In the genomic region with DNA sequence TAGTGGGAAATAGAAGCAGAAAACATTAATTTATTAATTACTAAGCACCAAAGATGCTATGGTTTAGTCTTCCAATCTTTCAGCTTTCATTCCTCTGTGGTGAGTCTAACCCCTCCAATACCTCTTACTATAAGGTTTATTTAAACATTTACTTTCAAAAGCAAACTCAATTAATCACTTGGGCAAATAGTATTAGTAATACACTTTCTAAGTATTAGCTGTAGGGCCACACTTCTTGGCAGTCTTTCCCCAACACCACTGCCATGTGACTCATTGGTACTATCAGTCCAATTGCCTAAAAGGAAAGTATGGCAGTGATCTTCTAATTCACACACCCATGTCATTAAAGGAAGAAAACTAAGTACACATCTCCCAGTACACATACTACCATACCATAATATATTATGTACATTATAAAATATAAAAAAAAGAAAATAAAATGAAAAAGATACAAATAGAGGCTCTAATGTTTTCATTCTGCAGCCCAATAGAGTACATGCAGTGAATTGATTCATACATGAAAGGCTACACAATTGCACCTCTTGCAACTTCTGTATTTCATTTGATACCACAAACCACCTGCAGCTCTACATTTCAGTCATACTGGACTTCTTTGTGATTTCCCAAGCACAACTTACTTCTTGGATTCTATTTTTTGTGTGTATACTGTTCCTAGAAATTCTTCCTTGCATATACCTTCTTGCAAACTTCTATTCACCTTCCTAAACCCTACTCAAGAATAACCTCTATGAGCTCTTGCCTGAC, we compare ENCODE assay signal across 20 cellular contexts.
DNase-seq lines count a peak whose midpoint lies in the region; ATAC-seq, FAIRE-seq and TF ChIP-seq lines count a peak whose summit lies in the region.
"Had no signal": no experiment of that assay in that cellular context is flagged by ENCODE, and none has a peak within 500 bp of the region (broad histone marks: within the 10 kb centered on the region; RNA-seq: fewer than 3 reads in every experiment).

No MANE protein-coding gene starts in this region.

- RAD21 ChIA-PET in GM12878 (lab: Charles Lee; ENCODE audit: unreplicated experiment), result interaction anchor here (0.8 to 1.6 kb wide), 2 partner anchors 13 to 56 kb away, joined by 3 to 6 read pairs; no protein-coding TSS in a partner anchor

- SMC1A ChIA-PET in GM12878 (lab: Charles Lee; ENCODE audit: uncharacterized antibody, unreplicated experiment), result interaction anchor here (0.9 to 1.9 kb wide), 5 partner anchors 16 to 131 kb away, joined by 3 to 6 read pairs (median 4); no protein-coding TSS in a partner anchor

- intact Hi-C loops in GM12878 (cut with micrococcal nuclease; ENCODE audit: unreplicated experiment), result no loop called here
- intact Hi-C loops in ascending aorta (cut with DNase I), result no loop called here

- FAIRE-seq in GM12878 (lab: Jason Lieb, UNC) (no peak), small intestine (lab: Jason Lieb, UNC) (no peak)
- FAIRE-seq: GM19239 had no signal

- POLR2A ChIA-PET in GM12878 (lab: Charles Lee), result no interaction called here

- H3K4me1 ChIP-seq in GM12878 (ENCODE audit: control insufficient read depth, insufficient read depth, low read length) (no peaks in the 10 kb centered on the region), small intestine (ENCODE audit: control insufficient read depth in 2 of 2, insufficient read depth in 1 of 2, low read depth in 1 of 2, low read length in 1 of 2) (no peaks in the 10 kb centered on the region), ascending aorta (no peaks in the 10 kb centered on the region)
- no peaks in the 10 kb centered on the region for H3K4me1 ChIP-seq in effector memory CD4-positive, alpha-beta T cell (ENCODE audit: control insufficient read depth, insufficient read depth, low read length, poor library complexity, severe bottlenecking)

- in situ Hi-C loops in GM13977 (cut with MboI; ENCODE audit: low pct_unique_long_range_greater_than_20kb, low sequenced_read_pairs, unreplicated experiment) (no loop called here), GM12878 (cut with MboI) (no loop called here)

- no peak overlapping the region for H2AFZ ChIP-seq in GM12878 (ENCODE audit: control insufficient read depth, low read depth, low read length)

- H3K79me2 ChIP-seq in GM12878 (ENCODE audit: control insufficient read depth, insufficient read depth, low read length), result no peaks in the 10 kb centered on the region

- no TSS peak for BruUV-seq in GM12878 (replicated peaks; lab: Mats Ljungman, UMichigan)

- DNase-seq in GM13977 (ENCODE audit: low spot score) (peak; percentile 32), GM12878 (ENCODE audit: low read depth, low spot score) (no peak), small intestine (peak; percentile 43), NOMO-1 (lab: John Stamatoyannopoulos, UW; ENCODE audit: unreplicated experiment in 2 of 2) (no peak), ascending aorta (ENCODE audit: low spot score in 2 of 2) (no peak)
- DNase-seq in effector memory CD4-positive, alpha-beta T cell, result no peak
- DNase-seq: AML-193; Calu3; CD4-positive, CD25-positive, alpha-beta regulatory T cell; DND-41; GDM1; NCI-H1092; NCI-H226; NCI-H69; SHP77 had no signal

- H3K4me3 ChIP-seq in GM12878 (no peak overlapping the region), small intestine (ENCODE audit: low read depth in 1 of 2, low read length in 2 of 2) (no peak overlapping the region), ascending aorta (no peak overlapping the region)
- no peak overlapping the region for H3K4me3 ChIP-seq in effector memory CD4-positive, alpha-beta T cell (ENCODE audit: insufficient read depth, low read depth, low read length, poor library complexity, severe bottlenecking)
- H3K4me3 ChIP-seq: GM23338 had no signal

- TF ChIP-seq CTCF in GM13977 (IDR thresholded peaks at IDR 0.05; ENCODE audit: extremely low read depth, insufficient read depth, missing control alignments), result no peak
- no peak for TF ChIP-seq CTCF in GM12878 (IDR thresholded peaks at IDR 0.05 in 2 of 3, conservative IDR thresholded peaks at IDR 0.05 in 1 of 3; ENCODE audit: control insufficient read depth in 2 of 3, extremely low read depth in 1 of 3, insufficient read depth in 1 of 3, low read depth in 3 of 3, low read length in 3 of 3)
- TF ChIP-seq CTCF in ascending aorta (IDR thresholded peaks at IDR 0.05), result no peak

- H3K27me3 ChIP-seq in GM12878 (replicated peaks in 1 of 2; ENCODE audit: control insufficient read depth in 2 of 2, insufficient read depth in 2 of 2, low read length in 1 of 2) (peaks cover 0 to 7% of the 10 kb centered on the region in 2 experiments; a peak in 1 of 4 replicates), small intestine (ENCODE audit: control insufficient read depth in 2 of 2, insufficient read depth in 2 of 2, low read length in 2 of 2) (no peaks in the 10 kb centered on the region), ascending aorta (no peaks in the 10 kb centered on the region)
- no peaks in the 10 kb centered on the region for H3K27me3 ChIP-seq in effector memory CD4-positive, alpha-beta T cell (replicated peaks; ENCODE audit: control insufficient read depth, insufficient read depth, low read length, poor library complexity, severe bottlenecking)

- no peak overlapping the region for H3K9ac ChIP-seq in GM12878 (ENCODE audit: control insufficient read depth, insufficient read depth, low read length)

- H3K9me3 ChIP-seq in GM12878 (replicated peaks; ENCODE audit: control insufficient read depth, insufficient read depth, low read length), result no peaks in the 10 kb centered on the region
- no peaks in the 10 kb centered on the region for H3K9me3 ChIP-seq in small intestine (ENCODE audit: control insufficient read depth, low read depth)
- H3K9me3 ChIP-seq in effector memory CD4-positive, alpha-beta T cell (ENCODE audit: control insufficient read depth, low read length), result no peaks in the 10 kb centered on the region
- no peaks in the 10 kb centered on the region for H3K9me3 ChIP-seq in ascending aorta

- ATAC-seq in HG02885 (IDR thresholded peaks at IDR 0.05; ENCODE audit: poor library complexity, unreplicated experiment), result peak; percentile 72
- ATAC-seq in GM12878, result peak; percentile 83
- ATAC-seq: GM23338, Panc1, SK-N-SH treated with all-trans-retinoic acid at 6 μM for 48 hours had no signal

- TF ChIP-seq RAD21 in GM12878 (IDR thresholded peaks at IDR 0.05; ENCODE audit: insufficient read depth, low read depth, low read length), result no peak

- CTCF ChIA-PET in GM12878 (lab: Yijun Ruan, JAX), result interaction anchor here (1.1 to 2.5 kb wide), 5 partner anchors 9 to 153 kb away, joined by 3 to 15 read pairs (median 4); no protein-coding TSS in a partner anchor

- no peaks in the 10 kb centered on the region for H3K36me3 ChIP-seq in GM12878 (ENCODE audit: control insufficient read depth in 2 of 2, insufficient read depth in 2 of 2, low read length in 1 of 2)
- no peaks in the 10 kb centered on the region for H3K36me3 ChIP-seq in small intestine (ENCODE audit: control insufficient read depth in 2 of 2, insufficient read depth in 2 of 2, low read length in 2 of 2)
- no peaks in the 10 kb centered on the region for H3K36me3 ChIP-seq in effector memory CD4-positive, alpha-beta T cell (ENCODE audit: control insufficient read depth, insufficient read depth, low read length)
- H3K36me3 ChIP-seq in ascending aorta, result no peaks in the 10 kb centered on the region

- TF ChIP-seq POLR2A in GM12878 (IDR thresholded peaks at IDR 0.05; ENCODE audit: low read depth, low read length), result no peak

- H3K27ac ChIP-seq in GM12878 (ENCODE audit: control insufficient read depth, insufficient read depth) (no peak overlapping the region), small intestine (ENCODE audit: low read depth in 1 of 2, low read length in 1 of 2) (no peak overlapping the region), ascending aorta (no peak overlapping the region)
- H3K27ac ChIP-seq in effector memory CD4-positive, alpha-beta T cell (ENCODE audit: insufficient read depth, low read length, poor library complexity, severe bottlenecking), result no peak overlapping the region

- no peak for TF ChIP-seq EP300 in GM12878 (IDR thresholded peaks at IDR 0.05; ENCODE audit: borderline replicate concordance in 1 of 2, control insufficient read depth in 1 of 2, low read depth in 2 of 2, low read length in 2 of 2)

- no peak overlapping the region for H3K4me2 ChIP-seq in GM12878 (ENCODE audit: control insufficient read depth, insufficient read depth)
- H3K4me2 ChIP-seq: GM23338 had no signal

- no peaks in the 10 kb centered on the region for H4K20me1 ChIP-seq in GM12878 (ENCODE audit: control insufficient read depth, insufficient read depth)

TF ChIP-seq in GM12878, 131 proteins besides CTCF, POLR2A, EP300 and RAD21 (continues in another document):
- TF ChIP-seq SMAD1 (IDR thresholded peaks at IDR 0.05; ENCODE audit: low read depth, partially characterized antibody) (no peak), MYC (IDR thresholded peaks at IDR 0.05; ENCODE audit: insufficient read depth, insufficient read length, insufficient replicate concordance, low read length, severe bottlenecking) (no peak)
- TF ChIP-seq, protein P1, sequence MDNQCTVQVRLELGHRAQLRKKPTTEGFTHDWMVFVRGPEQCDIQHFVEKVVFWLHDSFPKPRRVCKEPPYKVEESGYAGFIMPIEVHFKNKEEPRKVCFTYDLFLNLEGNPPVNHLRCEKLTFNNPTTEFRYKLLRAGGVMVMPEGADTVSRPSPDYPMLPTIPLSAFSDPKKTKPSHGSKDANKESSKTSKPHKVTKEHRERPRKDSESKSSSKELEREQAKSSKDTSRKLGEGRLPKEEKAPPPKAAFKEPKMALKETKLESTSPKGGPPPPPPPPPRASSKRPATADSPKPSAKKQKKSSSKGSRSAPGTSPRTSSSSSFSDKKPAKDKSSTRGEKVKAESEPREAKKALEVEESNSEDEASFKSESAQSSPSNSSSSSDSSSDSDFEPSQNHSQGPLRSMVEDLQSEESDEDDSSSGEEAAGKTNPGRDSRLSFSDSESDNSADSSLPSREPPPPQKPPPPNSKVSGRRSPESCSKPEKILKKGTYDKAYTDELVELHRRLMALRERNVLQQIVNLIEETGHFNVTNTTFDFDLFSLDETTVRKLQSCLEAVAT (IDR thresholded peaks at IDR 0.05), result no peak

Comparison
In these comparisons a context has a peak if more than half of its experiments do, and no peak if none do; other contexts are left out.
1. DNase-seq: peak in GM13977 (single experiment) and small intestine (single experiment); none in GM12878 (single experiment), effector memory CD4-positive, alpha-beta T cell (0 of 3), NOMO-1 (0 of 2) and ascending aorta (0 of 2).